Comparison of ENCODE assay signal across 10 cellular contexts in the genomic region with DNA sequence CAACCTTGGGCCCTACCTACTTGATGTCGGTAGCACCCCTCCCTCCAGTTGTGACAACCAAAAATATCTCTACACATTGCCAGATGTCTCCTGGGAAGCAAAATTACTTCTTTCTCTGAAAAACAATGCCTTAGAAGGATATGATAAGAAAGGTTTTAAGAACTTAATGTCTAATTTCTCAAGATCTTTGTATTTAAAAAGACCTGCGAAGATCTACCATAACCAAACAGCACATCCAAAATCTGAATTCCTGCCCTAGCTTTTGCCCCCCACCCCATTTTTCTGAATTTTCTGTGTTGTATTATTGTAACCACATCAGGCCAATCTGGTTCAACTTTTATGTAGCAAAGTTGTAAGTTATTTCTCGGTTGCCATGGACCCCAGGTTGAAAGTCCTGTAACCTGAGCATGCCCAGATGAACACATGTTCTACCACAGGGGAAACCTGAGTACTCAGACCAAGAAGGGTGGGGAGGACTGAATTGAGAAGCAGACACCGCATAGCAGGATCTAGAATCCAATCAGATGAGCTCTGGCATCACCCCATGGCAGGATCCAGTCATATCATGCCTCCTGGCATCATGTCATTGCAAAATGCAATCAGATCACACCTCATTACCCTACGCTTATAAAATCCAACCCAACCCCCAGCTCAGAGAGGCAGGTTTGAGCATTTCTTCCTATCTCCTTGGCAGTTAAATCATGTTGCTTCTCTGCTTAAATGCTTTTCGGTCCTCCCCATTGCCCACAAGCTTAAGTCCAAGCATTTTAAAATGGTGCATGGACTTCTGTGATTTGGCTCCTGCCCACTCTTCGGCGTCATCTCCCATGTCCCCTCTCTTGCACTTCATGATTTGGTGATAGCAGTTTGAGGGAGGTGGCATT. TPM values are rescaled to one million over a fixed set of nuclear protein-coding genes. Genes with fewer than 3 reads are reported as not detected.
DNase-seq lines count a peak whose midpoint lies in the region; ATAC-seq lines count a peak whose summit lies in the region.
"Had no signal": no experiment of that assay in that cellular context is flagged by ENCODE, and none has a peak within 500 bp of the region (broad histone marks: within the 10 kb centered on the region; RNA-seq: fewer than 3 reads in every experiment).

No MANE protein-coding gene starts in this region.

- no peaks in the 10 kb centered on the region for H3K9me3 Mint-ChIP-seq in activated naive CD8-positive, alpha-beta T cell treated with anti-CD3 and anti-CD28 coated beads, Interleukin-2, amount 50 U/mL, for 24 hours
- no peaks in the 10 kb centered on the region for H3K9me3 Mint-ChIP-seq in activated naive CD8-positive, alpha-beta T cell treated with anti-CD3 and anti-CD28 coated beads for 36 hours
- no peaks in the 10 kb centered on the region for H3K9me3 Mint-ChIP-seq in T-helper 1 cell treated with Interleukin-12 subunit alpha and Interleukin-12 subunit beta and Interleukin-4 antibody, amounts not matched to agents 30 μg/mL and 1 μg/mL, for 36 hours
- no peaks in the 10 kb centered on the region for H3K9me3 Mint-ChIP-seq in stimulated activated naive CD8-positive, alpha-beta T cell treated with anti-CD3 and anti-CD28 coated beads, Interleukin-15, Interleukin-2, amounts not matched to agents 100 ng/mL and 50 ng/mL, for 24 hours

- H3K4me1 Mint-ChIP-seq in activated naive CD8-positive, alpha-beta T cell treated with anti-CD3 and anti-CD28 coated beads, Interleukin-2, amount 50 U/mL, for 24 hours: peaks cover 22% of the 10 kb centered on the region
- peaks cover 10% of the 10 kb centered on the region for H3K4me1 Mint-ChIP-seq in activated naive CD8-positive, alpha-beta T cell treated with anti-CD3 and anti-CD28 coated beads for 36 hours
- peaks cover 12% of the 10 kb centered on the region for H3K4me1 Mint-ChIP-seq in T-helper 1 cell treated with Interleukin-12 subunit alpha and Interleukin-12 subunit beta and Interleukin-4 antibody, amounts not matched to agents 30 μg/mL and 1 μg/mL, for 36 hours (ENCODE audit: low read depth)
- H3K4me1 Mint-ChIP-seq in stimulated activated naive CD8-positive, alpha-beta T cell treated with anti-CD3 and anti-CD28 coated beads, Interleukin-15, Interleukin-2, amounts not matched to agents 100 ng/mL and 50 ng/mL, for 24 hours (ENCODE audit: low read depth): peaks cover 24% of the 10 kb centered on the region

- H3K27ac Mint-ChIP-seq in activated naive CD8-positive, alpha-beta T cell treated with anti-CD3 and anti-CD28 coated beads, Interleukin-2, amount 50 U/mL, for 24 hours: no peak overlapping the region
- no peak overlapping the region for H3K27ac Mint-ChIP-seq in activated naive CD8-positive, alpha-beta T cell treated with anti-CD3 and anti-CD28 coated beads for 36 hours
- H3K27ac Mint-ChIP-seq in T-helper 1 cell treated with Interleukin-12 subunit alpha and Interleukin-12 subunit beta and Interleukin-4 antibody, amounts not matched to agents 30 μg/mL and 1 μg/mL, for 36 hours: peak overlapping the region; percentile 13
- H3K27ac Mint-ChIP-seq in stimulated activated naive CD8-positive, alpha-beta T cell treated with anti-CD3 and anti-CD28 coated beads, Interleukin-15, Interleukin-2, amounts not matched to agents 100 ng/mL and 50 ng/mL, for 24 hours: peak overlapping the region; percentile 33

- H3K4me3 Mint-ChIP-seq in activated naive CD8-positive, alpha-beta T cell treated with anti-CD3 and anti-CD28 coated beads, Interleukin-2, amount 50 U/mL, for 24 hours: no peak overlapping the region
- H3K4me3 Mint-ChIP-seq in activated naive CD8-positive, alpha-beta T cell treated with anti-CD3 and anti-CD28 coated beads for 36 hours: no peak overlapping the region
- no peak overlapping the region for H3K4me3 Mint-ChIP-seq in T-helper 1 cell treated with Interleukin-12 subunit alpha and Interleukin-12 subunit beta and Interleukin-4 antibody, amounts not matched to agents 30 μg/mL and 1 μg/mL, for 36 hours
- H3K4me3 Mint-ChIP-seq in stimulated activated naive CD8-positive, alpha-beta T cell treated with anti-CD3 and anti-CD28 coated beads, Interleukin-15, Interleukin-2, amounts not matched to agents 100 ng/mL and 50 ng/mL, for 24 hours: no peak overlapping the region

- no peaks in the 10 kb centered on the region for H3K36me3 Mint-ChIP-seq in activated naive CD8-positive, alpha-beta T cell treated with anti-CD3 and anti-CD28 coated beads, Interleukin-2, amount 50 U/mL, for 24 hours (ENCODE audit: low read depth)
- no peaks in the 10 kb centered on the region for H3K36me3 Mint-ChIP-seq in activated naive CD8-positive, alpha-beta T cell treated with anti-CD3 and anti-CD28 coated beads for 36 hours
- H3K36me3 Mint-ChIP-seq in T-helper 1 cell treated with Interleukin-12 subunit alpha and Interleukin-12 subunit beta and Interleukin-4 antibody, amounts not matched to agents 30 μg/mL and 1 μg/mL, for 36 hours (ENCODE audit: low read depth): no peaks in the 10 kb centered on the region
- no peaks in the 10 kb centered on the region for H3K36me3 Mint-ChIP-seq in stimulated activated naive CD8-positive, alpha-beta T cell treated with anti-CD3 and anti-CD28 coated beads, Interleukin-15, Interleukin-2, amounts not matched to agents 100 ng/mL and 50 ng/mL, for 24 hours (ENCODE audit: low read depth)

- no peak for DNase-seq in activated naive CD8-positive, alpha-beta T cell treated with anti-CD3 and anti-CD28 coated beads, Interleukin-2, amount 50 U/mL, for 24 hours
- DNase-seq in activated naive CD8-positive, alpha-beta T cell treated with anti-CD3 and anti-CD28 coated beads for 36 hours: no peak
- DNase-seq in NCI-H1694 treated with DMSO at 0.1 percent for 48 hours (lab: John Stamatoyannopoulos, UW) (no peak), GM19238 (ENCODE audit: insufficient read length, low spot score) (no peak), KG1 (lab: John Stamatoyannopoulos, UW) (no peak)
- DNase-seq: C1 segment of cervical spinal cord had no signal

- peak; percentile 76 for ATAC-seq in activated naive CD8-positive, alpha-beta T cell treated with anti-CD3 and anti-CD28 coated beads, Interleukin-2, amount 50 U/mL, for 24 hours
- peak; percentile 52 for ATAC-seq in HG03045 (IDR thresholded peaks at IDR 0.05; ENCODE audit: unreplicated experiment)

- H3K27me3 Mint-ChIP-seq in activated naive CD8-positive, alpha-beta T cell treated with anti-CD3 and anti-CD28 coated beads, Interleukin-2, amount 50 U/mL, for 24 hours: no peaks in the 10 kb centered on the region
- no peaks in the 10 kb centered on the region for H3K27me3 Mint-ChIP-seq in activated naive CD8-positive, alpha-beta T cell treated with anti-CD3 and anti-CD28 coated beads for 36 hours
- no peaks in the 10 kb centered on the region for H3K27me3 Mint-ChIP-seq in T-helper 1 cell treated with Interleukin-12 subunit alpha and Interleukin-12 subunit beta and Interleukin-4 antibody, amounts not matched to agents 30 μg/mL and 1 μg/mL, for 36 hours (ENCODE audit: low read depth)
- no peaks in the 10 kb centered on the region for H3K27me3 Mint-ChIP-seq in stimulated activated naive CD8-positive, alpha-beta T cell treated with anti-CD3 and anti-CD28 coated beads, Interleukin-15, Interleukin-2, amounts not matched to agents 100 ng/mL and 50 ng/mL, for 24 hours

RNA-seq across cellular contexts. Expression of gene TMEM253, which starts 8.8 kb away (rescaled TPM):
- total RNA-seq in activated naive CD8-positive, alpha-beta T cell treated with anti-CD3 and anti-CD28 coated beads for 36 hours: not detected
- total RNA-seq: glomerular endothelial cell had no signal

RNA-seq across cellular contexts. Expression of gene ZNF219, which starts 11.2 kb away (rescaled TPM):
- 1 to 10 TPM; 6.9 to 8.6 TPM for total RNA-seq in activated naive CD8-positive, alpha-beta T cell treated with anti-CD3 and anti-CD28 coated beads for 36 hours

RNA-seq across cellular contexts. Expression of gene ARHGEF40, which starts 39.5 kb away (rescaled TPM):
- total RNA-seq in activated naive CD8-positive, alpha-beta T cell treated with anti-CD3 and anti-CD28 coated beads for 36 hours: under 1 TPM in 1 of 2 experiments, not detected in 1; 0.21 TPM

RNA-seq across cellular contexts. Expression of gene OR5AU1, which starts 46.2 kb away (rescaled TPM):
- total RNA-seq in activated naive CD8-positive, alpha-beta T cell treated with anti-CD3 and anti-CD28 coated beads for 36 hours: not detected
- total RNA-seq: glomerular endothelial cell had no signal

RNA-seq across cellular contexts. Expression of gene RNASE8, which starts 52.0 kb away (rescaled TPM):
- total RNA-seq in activated naive CD8-positive, alpha-beta T cell treated with anti-CD3 and anti-CD28 coated beads for 36 hours: not detected
- total RNA-seq: glomerular endothelial cell had no signal

Comparison
In these comparisons a context has a peak if more than half of its experiments do, and no peak if none do; other contexts are left out.
1. H3K27ac Mint-ChIP-seq: peak in T-helper 1 cell treated with Interleukin-12 subunit alpha and Interleukin-12 subunit beta and Interleukin-4 antibody, amounts not matched to agents 30 μg/mL and 1 μg/mL, for 36 hours (single experiment) and stimulated activated naive CD8-positive, alpha-beta T cell treated with anti-CD3 and anti-CD28 coated beads, Interleukin-15, Interleukin-2, amounts not matched to agents 100 ng/mL and 50 ng/mL, for 24 hours (single experiment); none in activated naive CD8-positive, alpha-beta T cell treated with anti-CD3 and anti-CD28 coated beads, Interleukin-2, amount 50 U/mL, for 24 hours (single experiment) and activated naive CD8-positive, alpha-beta T cell treated with anti-CD3 and anti-CD28 coated beads for 36 hours (single experiment).